2 cellular contexts compared by ENCODE assay signal in the genomic region with DNA sequence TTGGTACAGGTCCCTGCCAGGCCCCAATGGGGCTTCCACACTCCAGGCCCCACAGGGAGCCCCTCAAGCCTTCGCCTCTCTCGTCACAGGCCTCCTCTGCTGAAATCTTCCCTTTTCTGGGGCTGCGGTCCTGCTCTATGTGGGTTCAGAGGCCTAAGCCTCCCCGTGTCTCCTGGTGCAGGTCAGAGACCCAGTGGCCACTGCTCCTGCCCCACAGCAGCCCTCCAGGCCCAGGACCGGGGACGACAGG.
TF ChIP-seq lines count a peak whose summit lies in the region.

No MANE protein-coding gene starts in this region.

TF ChIP-seq in GM23338, 12 proteins besides CTCF, POLR2A, EP300 and RAD21:
- TF ChIP-seq, protein P1, sequence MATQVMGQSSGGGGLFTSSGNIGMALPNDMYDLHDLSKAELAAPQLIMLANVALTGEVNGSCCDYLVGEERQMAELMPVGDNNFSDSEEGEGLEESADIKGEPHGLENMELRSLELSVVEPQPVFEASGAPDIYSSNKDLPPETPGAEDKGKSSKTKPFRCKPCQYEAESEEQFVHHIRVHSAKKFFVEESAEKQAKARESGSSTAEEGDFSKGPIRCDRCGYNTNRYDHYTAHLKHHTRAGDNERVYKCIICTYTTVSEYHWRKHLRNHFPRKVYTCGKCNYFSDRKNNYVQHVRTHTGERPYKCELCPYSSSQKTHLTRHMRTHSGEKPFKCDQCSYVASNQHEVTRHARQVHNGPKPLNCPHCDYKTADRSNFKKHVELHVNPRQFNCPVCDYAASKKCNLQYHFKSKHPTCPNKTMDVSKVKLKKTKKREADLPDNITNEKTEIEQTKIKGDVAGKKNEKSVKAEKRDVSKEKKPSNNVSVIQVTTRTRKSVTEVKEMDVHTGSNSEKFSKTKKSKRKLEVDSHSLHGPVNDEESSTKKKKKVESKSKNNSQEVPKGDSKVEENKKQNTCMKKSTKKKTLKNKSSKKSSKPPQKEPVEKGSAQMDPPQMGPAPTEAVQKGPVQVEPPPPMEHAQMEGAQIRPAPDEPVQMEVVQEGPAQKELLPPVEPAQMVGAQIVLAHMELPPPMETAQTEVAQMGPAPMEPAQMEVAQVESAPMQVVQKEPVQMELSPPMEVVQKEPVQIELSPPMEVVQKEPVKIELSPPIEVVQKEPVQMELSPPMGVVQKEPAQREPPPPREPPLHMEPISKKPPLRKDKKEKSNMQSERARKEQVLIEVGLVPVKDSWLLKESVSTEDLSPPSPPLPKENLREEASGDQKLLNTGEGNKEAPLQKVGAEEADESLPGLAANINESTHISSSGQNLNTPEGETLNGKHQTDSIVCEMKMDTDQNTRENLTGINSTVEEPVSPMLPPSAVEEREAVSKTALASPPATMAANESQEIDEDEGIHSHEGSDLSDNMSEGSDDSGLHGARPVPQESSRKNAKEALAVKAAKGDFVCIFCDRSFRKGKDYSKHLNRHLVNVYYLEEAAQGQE (IDR thresholded peaks at IDR 0.05; ENCODE audit: unreplicated experiment): no peak
- TF ChIP-seq NANOG (IDR thresholded peaks at IDR 0.05; ENCODE audit: borderline replicate concordance): no peak

TF ChIP-seq in liver, 16 proteins besides CTCF, POLR2A, EP300 and RAD21:
- TF ChIP-seq RXRA (IDR thresholded peaks at IDR 0.05) (peak; percentile 58 to 85), EGR1 (IDR thresholded peaks at IDR 0.05; ENCODE audit: low read depth in 2 of 2) (no peak)
